In genomic region chr4:15681067-15681371, GRCh38 we compare ENCODE assay signal across 8 cellular contexts. TPM values are rescaled to one million over a fixed set of nuclear protein-coding genes. Genes with fewer than 3 reads are reported as not detected.
DNase-seq lines count a peak whose midpoint lies in the region; ATAC-seq and TF ChIP-seq lines count a peak whose summit lies in the region.

No MANE protein-coding gene starts in this region.

- H3K79me2 ChIP-seq in mammary epithelial cell (ENCODE audit: insufficient read depth, low read length), result peaks cover 89% of the 10 kb centered on the region

- TF ChIP-seq CTCF in left ventricle myocardium inferior (IDR thresholded peaks at IDR 0.05; ENCODE audit: borderline replicate concordance) (no peak), mammary epithelial cell (conservative IDR thresholded peaks at IDR 0.05 in 1 of 2, IDR thresholded peaks at IDR 0.05 in 1 of 2; ENCODE audit: extremely low read depth in 1 of 2, insufficient read depth in 1 of 2, low read depth in 1 of 2, low read length in 2 of 2) (no peak)

- H3K4me3 ChIP-seq in left ventricle myocardium inferior (peak overlapping the region; percentile 89), mammary epithelial cell (replicated peaks in 1 of 3; ENCODE audit: insufficient read depth in 1 of 3, low read depth in 2 of 3, low read length in 3 of 3) (peak overlapping the region; percentile 67 to 98 (median 95)), mononuclear cell (ENCODE audit: low read length) (peak overlapping the region; percentile 86), aorta (ENCODE audit: low read length in 2 of 2) (peak overlapping the region; percentile 23 to 36)

- H3K27me3 ChIP-seq in left ventricle myocardium inferior (ENCODE audit: low read depth) (no peaks in the 10 kb centered on the region), mammary epithelial cell (ENCODE audit: insufficient read depth, low read length) (no peaks in the 10 kb centered on the region), mononuclear cell (ENCODE audit: insufficient read depth, low read length) (no peaks in the 10 kb centered on the region), aorta (ENCODE audit: control insufficient read depth in 1 of 2, insufficient read depth in 2 of 2, low read length in 1 of 2) (no peaks in the 10 kb centered on the region)

- H3K9me3 ChIP-seq in left ventricle myocardium inferior (replicated peaks) (no peaks in the 10 kb centered on the region), mammary epithelial cell (replicated peaks; ENCODE audit: insufficient read depth, low read length) (no peaks in the 10 kb centered on the region), mononuclear cell (ENCODE audit: low read depth, low read length) (no peaks in the 10 kb centered on the region), aorta (ENCODE audit: control insufficient read depth, low read length) (no peaks in the 10 kb centered on the region)

- H3K27ac ChIP-seq in left ventricle myocardium inferior (replicated peaks), result peak overlapping the region; percentile 95
- peak overlapping the region; percentile 97 for H3K27ac ChIP-seq in mammary epithelial cell (ENCODE audit: insufficient read depth, low read depth, low read length)
- H3K27ac ChIP-seq in aorta (ENCODE audit: low read depth in 1 of 2, low read length in 2 of 2), result no peak overlapping the region

- peaks cover 11% of the 10 kb centered on the region for H3K36me3 ChIP-seq in left ventricle myocardium inferior
- peaks cover 8% of the 10 kb centered on the region for H3K36me3 ChIP-seq in mammary epithelial cell (ENCODE audit: insufficient read depth, low read length)
- no peaks in the 10 kb centered on the region for H3K36me3 ChIP-seq in aorta (ENCODE audit: control insufficient read depth in 1 of 2, insufficient read depth in 2 of 2, low read length in 1 of 2)

- DNase-seq in left ventricle myocardium inferior (no peak), left ventricle myocardium superior (no peak), mammary epithelial cell (no peak), aorta (no peak), iPS-NIHi11 (ENCODE audit: low spot score) (no peak), cortex of kidney (lab: John Stamatoyannopoulos, UW) (no peak), NOMO-1 treated with dmso at 0.1 percent for 144 hours (lab: John Stamatoyannopoulos, UW; ENCODE audit: unreplicated experiment) (no peak)

- in situ Hi-C loops in mammary epithelial cell (cut with MboI; ENCODE audit: low sequenced_read_pairs in 2 of 2), result loop anchor here in 1 of 2 donors (25.0 kb wide), 1 partner anchor 256 kb away; the partner anchor contains the start of gene FGFBP1

- intact Hi-C loops in left ventricle myocardium inferior (cut with micrococcal nuclease) (no loop called here), left ventricle myocardium superior (cut with micrococcal nuclease) (no loop called here), mammary epithelial cell (cut with micrococcal nuclease) (loop anchor here (1.0 kb wide), 1 partner anchor 27 kb away; no protein-coding TSS in a partner anchor), aorta (cut with DNase I) (loop anchor here in 1 of 2 donors (2.0 kb wide), 1 partner anchor 24 kb away; no protein-coding TSS in a partner anchor)

- H3K4me2 ChIP-seq in mammary epithelial cell (ENCODE audit: insufficient read depth, low read depth, low read length), result peak overlapping the region; percentile 94

- 2% methylated on average over 4 of the region's 14 CpGs for WGBS in mammary epithelial cell (ENCODE audit: low coverage, missing lambda C conversion rate)
- 1 to 2% methylated on average over 14 of the region's 14 CpGs for WGBS in aorta, 2 donors

- dilution Hi-C loops in mammary epithelial cell (cut with HindIII; ENCODE audit: low sequenced_read_pairs), result no loop called here

- H3K9ac ChIP-seq in mammary epithelial cell (ENCODE audit: insufficient read depth, low read length), result peak overlapping the region; percentile 95

- CTCF ChIA-PET in mammary epithelial cell (lab: Charles Lee; ENCODE audit: low non-redundant PET), result interaction anchor here (0.8 kb wide), 1 partner anchor 22 kb away, joined by 4 read pairs; no protein-coding TSS in a partner anchor

- peaks cover 39% of the 10 kb centered on the region for H3K4me1 ChIP-seq in left ventricle myocardium inferior
- peaks cover 30% of the 10 kb centered on the region for H3K4me1 ChIP-seq in mammary epithelial cell (ENCODE audit: insufficient read depth, low read length)
- H3K4me1 ChIP-seq in mononuclear cell (ENCODE audit: insufficient read depth, low read length), result peaks cover 39% of the 10 kb centered on the region
- H3K4me1 ChIP-seq in aorta (ENCODE audit: control insufficient read depth in 1 of 2, insufficient read depth in 2 of 2, low read length in 2 of 2), result peaks cover 0 to 6% of the 10 kb centered on the region in 2 donors

- no peaks in the 10 kb centered on the region for H4K20me1 ChIP-seq in mammary epithelial cell (ENCODE audit: insufficient read depth, low read length)

- BruUV-seq in mammary epithelial cell (replicated peaks; lab: Mats Ljungman, UMichigan), result TSS peak; percentile 58

- ATAC-seq in left ventricle myocardium superior, result no peak
- ATAC-seq in aorta (ENCODE audit: low FRiP score), result no peak

- H2AFZ ChIP-seq in mammary epithelial cell (ENCODE audit: low read depth, low read length), result peak overlapping the region; percentile 36

RNA-seq across cellular contexts. Expression of gene FAM200B, which starts 0.6 kb away (rescaled TPM):
- total RNA-seq in left ventricle myocardium inferior, result 29.1 TPM
- 30.9 TPM for total RNA-seq in left ventricle myocardium superior
- 10 to 100 TPM; 19.3 to 36.1 TPM for total RNA-seq in mammary epithelial cell
- polyA plus RNA-seq in mammary epithelial cell, result 22.8 TPM
- 7.6 TPM for polyA minus RNA-seq in mammary epithelial cell
- total RNA-seq in mononuclear cell, result 30.1 TPM
- 10 to 100 TPM; 23.0 to 35.6 TPM for total RNA-seq in aorta
- 100 to 1,000 TPM in 1 of 2 donors, 10 to 100 TPM in 1; 42.2 to 116 TPM for polyA plus RNA-seq in aorta

RNA-seq across cellular contexts. Expression of gene BST1, which starts 21.8 kb away (rescaled TPM):
- total RNA-seq in left ventricle myocardium inferior (2.7 TPM), left ventricle myocardium superior (3.6 TPM), mammary epithelial cell (under 1 TPM; under 0.01 to 0.47 TPM), mononuclear cell (76.4 TPM), aorta (10 to 100 TPM in 1 of 2 donors, 1 to 10 TPM in 1; 9.3 to 13.7 TPM)
- polyA plus RNA-seq in mammary epithelial cell (0.50 TPM), aorta (10 to 100 TPM in 1 of 2 donors, 1 to 10 TPM in 1; 4.6 to 18.5 TPM)
- polyA minus RNA-seq in mammary epithelial cell, result not detected

RNA-seq across cellular contexts. Expression of gene FBXL5, which starts 25.9 kb away (rescaled TPM):
- total RNA-seq in left ventricle myocardium inferior (91.6 TPM), left ventricle myocardium superior (101 TPM), mammary epithelial cell (100 to 1,000 TPM in 1 of 2 donors, 10 to 100 TPM in 1; 72.1 to 109 TPM), mononuclear cell (245 TPM), aorta (10 to 100 TPM; 69.3 to 81.1 TPM)
- polyA plus RNA-seq in mammary epithelial cell (31.2 TPM), aorta (10 to 100 TPM; 71.6 to 77.9 TPM)
- 41.3 TPM for polyA minus RNA-seq in mammary epithelial cell

Comparison
In these comparisons a context has a peak if more than half of its experiments do, and no peak if none do; other contexts are left out.
1. H3K27ac ChIP-seq: peak in left ventricle myocardium inferior (single experiment) and mammary epithelial cell (single experiment); none in aorta (0 of 2).
2. H3K4me3 ChIP-seq: peak in every context shown above with its lines; median percentile 95 in mammary epithelial cell; 89 in left ventricle myocardium inferior; 86 in mononuclear cell; 30 in aorta.